Comparison of ENCODE assay signal across 13 cellular contexts in the genomic region with DNA sequence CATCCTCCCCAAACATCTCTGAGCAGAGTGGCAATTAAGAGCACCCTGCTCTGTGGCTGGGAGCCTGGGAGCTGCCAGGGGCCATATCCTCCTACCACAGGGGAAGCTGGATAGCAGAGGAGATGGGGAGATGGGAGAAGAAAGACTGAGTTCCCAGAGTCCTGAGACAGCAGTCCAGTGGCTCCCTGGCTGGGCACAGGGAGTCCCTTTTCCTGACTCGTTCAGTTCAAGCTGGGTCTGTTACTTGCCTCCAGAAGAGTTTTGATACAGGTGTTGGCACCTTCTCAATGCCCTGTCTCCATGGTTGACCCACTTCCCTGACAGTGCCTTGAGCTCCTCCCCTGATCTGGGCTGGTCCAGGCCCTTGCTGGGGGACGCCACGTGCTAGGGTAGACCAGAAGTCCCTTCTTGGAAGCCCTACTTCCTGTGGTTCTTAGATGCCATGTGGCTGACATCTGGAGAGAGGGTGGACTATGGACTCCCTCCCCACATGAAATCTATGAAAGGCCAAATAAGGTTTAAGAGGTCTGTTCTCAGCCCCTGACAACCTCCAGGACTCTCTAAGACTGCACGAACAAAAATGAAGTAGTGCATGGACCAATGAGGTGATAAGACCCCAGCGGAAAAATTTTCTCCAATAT.
DNase-seq lines count a peak whose midpoint lies in the region; ATAC-seq and TF ChIP-seq lines count a peak whose summit lies in the region.
"Had no signal": no experiment of that assay in that cellular context is flagged by ENCODE, and none has a peak within 500 bp of the region (broad histone marks: within the 10 kb centered on the region; RNA-seq: fewer than 3 reads in every experiment).

No MANE protein-coding gene starts in this region.

- H3K79me2 ChIP-seq in GM23248 (ENCODE audit: insufficient read depth) = no peaks in the 10 kb centered on the region

- H3K27me3 Mint-ChIP-seq in CD14-positive monocyte (ENCODE audit: low read depth in 3 of 3) = peaks cover 0 to 1% (median 0%) of the 10 kb centered on the region in 3 donors
- no peaks in the 10 kb centered on the region for H3K27me3 Mint-ChIP-seq in activated CD8-positive, alpha-beta T cell treated with anti-CD3 and anti-CD28 coated beads for 36 hours
- H3K27me3 Mint-ChIP-seq: CD4-positive, alpha-beta memory T cell had no signal

- H3K9me3 Mint-ChIP-seq in CD14-positive monocyte = peaks cover 0 to 2% (median 0%) of the 10 kb centered on the region in 7 donors
- peaks cover 13% of the 10 kb centered on the region for H3K9me3 Mint-ChIP-seq in activated CD8-positive, alpha-beta T cell treated with anti-CD3 and anti-CD28 coated beads for 36 hours

- no peaks in the 10 kb centered on the region for H3K9me2 ChIP-seq in GM23248 (ENCODE audit: insufficient read depth)

- H3K4me2 ChIP-seq in GM23248 (ENCODE audit: unreplicated experiment) = no peak overlapping the region

- no peak for ATAC-seq in activated CD8-positive, alpha-beta T cell treated with anti-CD3 and anti-CD28 coated beads for 36 hours
- ATAC-seq in psoas muscle (no peak), foreskin keratinocyte (no peak), HG03097 (IDR thresholded peaks at IDR 0.05; ENCODE audit: low FRiP score, unreplicated experiment) (no peak), GM21619 (IDR thresholded peaks at IDR 0.05; ENCODE audit: unreplicated experiment) (no peak)

- H3K4me3 Mint-ChIP-seq in CD14-positive monocyte = no peak overlapping the region
- H3K4me3 Mint-ChIP-seq in activated CD8-positive, alpha-beta T cell treated with anti-CD3 and anti-CD28 coated beads for 36 hours = peak overlapping the region; percentile 67

- H3K4me1 ChIP-seq in right atrium auricular region (peaks cover 0 to 48% of the 10 kb centered on the region in 2 donors), psoas muscle (peaks cover 58% of the 10 kb centered on the region), foreskin keratinocyte (peaks cover 31% of the 10 kb centered on the region), GM23248 (ENCODE audit: insufficient read depth) (peaks cover 45% of the 10 kb centered on the region)

- no peak overlapping the region for H2AFZ ChIP-seq in GM23248

- no peaks in the 10 kb centered on the region for H3K36me3 ChIP-seq in right atrium auricular region
- no peaks in the 10 kb centered on the region for H3K36me3 ChIP-seq in psoas muscle (ENCODE audit: insufficient read depth in 1 of 2, low read depth in 1 of 2)
- H3K36me3 ChIP-seq in GM23248 (ENCODE audit: low read depth) = no peaks in the 10 kb centered on the region

- H4K20me1 ChIP-seq in GM23248 (ENCODE audit: insufficient read depth) = no peaks in the 10 kb centered on the region

- no peaks in the 10 kb centered on the region for H3K27me3 ChIP-seq in right atrium auricular region
- H3K27me3 ChIP-seq in psoas muscle (ENCODE audit: insufficient read depth in 3 of 3, low read length in 2 of 3) = no peaks in the 10 kb centered on the region
- peaks cover 3% of the 10 kb centered on the region for H3K27me3 ChIP-seq in foreskin keratinocyte
- no peaks in the 10 kb centered on the region for H3K27me3 ChIP-seq in GM23248 (replicated peaks; ENCODE audit: insufficient read depth)

- no peak overlapping the region for H3K9ac ChIP-seq in GM23248

- H3K27ac Mint-ChIP-seq in CD14-positive monocyte = peak overlapping the region in 5 of 7 donors; percentile 4 to 99 (median 91)
- peak overlapping the region; percentile 91 for H3K27ac Mint-ChIP-seq in activated CD8-positive, alpha-beta T cell treated with anti-CD3 and anti-CD28 coated beads for 36 hours

- in situ Hi-C loops in GM23248 (cut with MboI) = loop anchor here (10.0 kb wide), 1 partner anchor 229 kb away; a partner anchor contains a TSS

- intact Hi-C loops in CD14-positive monocyte (cut with micrococcal nuclease) (loop anchor here (2.0 to 10.0 kb wide), 3 partner anchors 59 to 227 kb away; a partner anchor contains a TSS), psoas muscle (cut with DNase I) (loop anchor here (5.0 to 10.0 kb wide), 3 partner anchors 107 to 281 kb away; no protein-coding TSS in a partner anchor)
- intact Hi-C loops in activated CD8-positive, alpha-beta T cell treated with anti-CD3 and anti-CD28 coated beads for 36 hours (cut with micrococcal nuclease) = loop anchor here (10.0 kb wide), 1 partner anchor 59 kb away; no protein-coding TSS in a partner anchor

- H3K9me3 ChIP-seq in right atrium auricular region = peaks cover 0 to under 1% of the 10 kb centered on the region in 2 donors
- no peaks in the 10 kb centered on the region for H3K9me3 ChIP-seq in psoas muscle
- no peaks in the 10 kb centered on the region for H3K9me3 ChIP-seq in GM23248 (ENCODE audit: low read depth)

- TF ChIP-seq CTCF in CD14-positive monocyte (IDR thresholded peaks at IDR 0.05) (no peak), right atrium auricular region (IDR thresholded peaks at IDR 0.05) (no peak), psoas muscle (IDR thresholded peaks at IDR 0.05) (no peak), foreskin keratinocyte (conservative IDR thresholded peaks at IDR 0.05) (no peak)
- no peak for TF ChIP-seq CTCF in activated CD8-positive, alpha-beta T cell treated with anti-CD3 and anti-CD28 coated beads for 36 hours (IDR thresholded peaks at IDR 0.05)

- peaks cover 4 to 7% of the 10 kb centered on the region in 2 donors for H3K36me3 Mint-ChIP-seq in CD14-positive monocyte
- peaks cover 25% of the 10 kb centered on the region for H3K36me3 Mint-ChIP-seq in activated CD8-positive, alpha-beta T cell treated with anti-CD3 and anti-CD28 coated beads for 36 hours (ENCODE audit: low read depth)

- WGBS in psoas muscle, 3 donors = 80 to 96% (median 83%) methylated on average over 5 of the region's 5 CpGs
- WGBS in GM23248 (ENCODE audit: low coverage in 1 of 2, low lambda C conversion rate in 2 of 2, missing lambda C conversion rate in 2 of 2), 2 experiments = 91 to 92% methylated on average over 5 of the region's 5 CpGs

- H3F3A ChIP-seq in GM23248 (ENCODE audit: insufficient read depth) = peaks cover 33% of the 10 kb centered on the region

- POLR2A ChIA-PET in activated CD8-positive, alpha-beta T cell treated with anti-CD3 and anti-CD28 coated beads for 36 hours (lab: Charles Lee) = interaction anchor here (1.0 to 7.0 kb wide), 4 partner anchors 12 to 64 kb away, joined by 3 to 53 read pairs (median 6); no protein-coding TSS in a partner anchor

- H3K27ac ChIP-seq in right atrium auricular region (peak overlapping the region; percentile 95 to 99), psoas muscle (peak overlapping the region; percentile 100), foreskin keratinocyte (no peak overlapping the region), GM23248 (no peak overlapping the region)

- peaks cover 86% of the 10 kb centered on the region for H3K4me1 Mint-ChIP-seq in CD14-positive monocyte
- H3K4me1 Mint-ChIP-seq in activated CD8-positive, alpha-beta T cell treated with anti-CD3 and anti-CD28 coated beads for 36 hours (ENCODE audit: low read depth) = peaks cover 75% of the 10 kb centered on the region

- H3K4me3 ChIP-seq in right atrium auricular region (no peak overlapping the region), psoas muscle (no peak overlapping the region), GM23248 (no peak overlapping the region)

- CTCF ChIA-PET in activated CD8-positive, alpha-beta T cell treated with anti-CD3 and anti-CD28 coated beads for 36 hours (lab: Charles Lee) = interaction anchor here (1.1 kb wide), 1 partner anchor 12 kb away, joined by 3 read pairs; no protein-coding TSS in a partner anchor

- no peak for DNase-seq in CD14-positive monocyte (ENCODE audit: low spot score)
- DNase-seq in activated CD8-positive, alpha-beta T cell treated with anti-CD3 and anti-CD28 coated beads for 36 hours = no peak
- DNase-seq in right atrium auricular region (ENCODE audit: low spot score) = peak; percentile 56
- DNase-seq in psoas muscle = no peak
- DNase-seq in foreskin keratinocyte = no peak
- no peak for DNase-seq in GM23248
- DNase-seq: CD4-positive, alpha-beta memory T cell; central memory CD4-positive, alpha-beta T cell; KBM-7; NCI-H2081; T-helper 2 cell had no signal

Comparison
In these comparisons a context has a peak if more than half of its experiments do, and no peak if none do; other contexts are left out.
1. H3K27ac ChIP-seq: peak in right atrium auricular region (2 of 2) and psoas muscle (single experiment); none in foreskin keratinocyte (single experiment) and GM23248 (single experiment).